Comparison of ENCODE assay signal across 24 cellular contexts in the genomic region with DNA sequence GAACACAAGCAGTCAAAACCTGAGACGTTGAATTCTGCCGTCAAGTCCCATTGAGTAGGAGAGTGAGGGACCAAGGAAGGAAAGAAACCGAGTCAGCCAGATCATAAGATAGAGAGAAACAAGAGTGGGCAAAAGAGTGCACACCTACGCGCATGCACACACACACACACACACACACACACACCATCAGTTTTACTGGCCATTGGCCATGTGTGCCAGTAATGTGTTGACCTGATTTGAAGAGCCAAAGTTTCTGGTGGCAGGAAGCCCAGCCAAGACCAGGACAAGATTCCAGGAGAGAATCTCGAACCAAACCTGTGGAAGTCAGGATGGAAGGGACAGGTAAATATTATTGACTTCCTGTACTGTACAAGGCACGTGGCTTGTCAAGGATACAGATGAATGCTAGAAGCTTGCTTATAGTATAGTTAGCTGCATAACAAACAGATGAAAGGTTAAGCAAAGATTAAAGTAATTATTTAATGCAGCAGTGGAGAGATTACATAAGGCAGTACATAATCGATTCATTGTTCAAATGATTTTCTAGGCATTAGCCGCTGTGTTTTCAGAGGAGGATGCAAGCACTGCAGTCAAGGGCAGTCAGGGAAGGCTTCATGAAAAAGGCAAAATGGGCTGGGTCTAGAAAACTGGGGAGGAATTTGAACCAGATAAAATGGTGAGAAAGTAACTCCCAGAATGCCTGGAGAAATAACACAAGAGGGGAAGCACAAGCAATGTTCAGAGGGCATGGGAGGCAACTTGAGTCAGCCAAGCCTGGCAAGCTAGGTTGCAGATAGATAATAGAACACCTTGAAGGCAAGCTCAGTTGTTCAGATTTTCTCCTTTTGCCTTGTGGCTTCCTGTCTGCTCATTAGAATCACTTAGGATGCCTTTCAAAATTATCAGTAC. TPM values are rescaled to one million over a fixed set of nuclear protein-coding genes. Genes with fewer than 3 reads are reported as not detected.
A peak's percentile ranks its signal among the peaks of the same experiment; 100 is the strongest.
DNase-seq lines count a peak whose midpoint lies in the region; ATAC-seq and TF ChIP-seq lines count a peak whose summit lies in the region.
"Had no signal": no experiment of that assay in that cellular context is flagged by ENCODE, and none has a peak within 500 bp of the region (broad histone marks: within the 10 kb centered on the region; RNA-seq: fewer than 3 reads in every experiment).

No MANE protein-coding gene starts in this region.

- H3K9me2 ChIP-seq in MM.1S (replicated peaks; ENCODE audit: insufficient read depth, low read length) = no peaks in the 10 kb centered on the region

- H4K20me1 ChIP-seq in MM.1S (ENCODE audit: insufficient read depth, low read length) = no peaks in the 10 kb centered on the region

- H3K79me2 ChIP-seq in MM.1S (ENCODE audit: low read length) = peaks cover 18% of the 10 kb centered on the region

- H3K4me2 ChIP-seq in MM.1S (ENCODE audit: low read depth, low read length) = peak overlapping the region; percentile 46; the same call in 1 of the 2 replicates
- H3K4me2 ChIP-seq: A549, hepatocyte had no signal

- H3K4me1 Mint-ChIP-seq in activated CD4-positive, alpha-beta memory T cell treated with anti-CD3 and anti-CD28 coated beads, Interleukin-2, amount 10 ng/mL, durations not matched to agents 7 days and 5 days = peaks cover 59% of the 10 kb centered on the region
- peaks cover 30% of the 10 kb centered on the region for H3K4me1 Mint-ChIP-seq in activated CD4-positive, alpha-beta memory T cell treated with anti-CD3 and anti-CD28 coated beads for 36 hours (ENCODE audit: low read depth)

- TF ChIP-seq CTCF in MM.1S (IDR thresholded peaks at IDR 0.05; ENCODE audit: low read length) (no peak), RWPE1 (conservative IDR thresholded peaks at IDR 0.05; ENCODE audit: low read depth) (no peak), mucosa of descending colon (IDR thresholded peaks at IDR 0.05) (no peak)

- no peak overlapping the region for H3K4me3 ChIP-seq in MM.1S (ENCODE audit: low read length)
- no peak overlapping the region for H3K4me3 ChIP-seq in mucosa of descending colon
- H3K4me3 ChIP-seq: A549, hepatocyte, psoas muscle, testis had no signal

- CTCF ChIA-PET in activated CD4-positive, alpha-beta memory T cell treated with anti-CD3 and anti-CD28 coated beads, Interleukin-2, amount 10 ng/mL, durations not matched to agents 7 days and 5 days (lab: Charles Lee) = interaction anchor here (2.0 kb wide), 1 partner anchor 39 kb away, joined by 6 read pairs; no protein-coding TSS in a partner anchor
- CTCF ChIA-PET in activated CD4-positive, alpha-beta memory T cell treated with anti-CD3 and anti-CD28 coated beads for 36 hours (lab: Charles Lee) = interaction anchor here (1.6 kb wide), 1 partner anchor 39 kb away, joined by 9 read pairs; no protein-coding TSS in a partner anchor
- CTCF ChIA-PET in RWPE1 (lab: Yijun Ruan, JAX) = interaction anchor here (0.6 kb wide), 1 partner anchor 56 kb away, joined by 3 read pairs; no protein-coding TSS in a partner anchor

- H3K27me3 Mint-ChIP-seq in activated CD4-positive, alpha-beta memory T cell treated with anti-CD3 and anti-CD28 coated beads, Interleukin-2, amount 10 ng/mL, durations not matched to agents 7 days and 5 days = no peaks in the 10 kb centered on the region
- H3K27me3 Mint-ChIP-seq in activated CD4-positive, alpha-beta memory T cell treated with anti-CD3 and anti-CD28 coated beads for 36 hours = no peaks in the 10 kb centered on the region

- H3K4me1 ChIP-seq in MM.1S (ENCODE audit: low read length) (peaks cover 23% of the 10 kb centered on the region), mucosa of descending colon (ENCODE audit: low read depth) (no peaks in the 10 kb centered on the region)

- peaks cover 13% of the 10 kb centered on the region for H3K9me3 Mint-ChIP-seq in activated CD4-positive, alpha-beta memory T cell treated with anti-CD3 and anti-CD28 coated beads, Interleukin-2, amount 10 ng/mL, durations not matched to agents 7 days and 5 days
- H3K9me3 Mint-ChIP-seq in activated CD4-positive, alpha-beta memory T cell treated with anti-CD3 and anti-CD28 coated beads for 36 hours = no peaks in the 10 kb centered on the region
- H3K9me3 Mint-ChIP-seq: nephron progenitor cell had no signal

- H3K9me3 ChIP-seq in MM.1S (replicated peaks; ENCODE audit: insufficient read depth, low read length) = no peaks in the 10 kb centered on the region
- H3K9me3 ChIP-seq in mucosa of descending colon = no peaks in the 10 kb centered on the region
- H3K9me3 ChIP-seq: A549, psoas muscle, testis had no signal

- H3K27me3 ChIP-seq in MM.1S (replicated peaks; ENCODE audit: insufficient read depth, low read length) = no peaks in the 10 kb centered on the region
- H3K27me3 ChIP-seq: hepatocyte, testis had no signal

- intact Hi-C loops in activated CD4-positive, alpha-beta memory T cell treated with anti-CD3 and anti-CD28 coated beads for 36 hours (cut with micrococcal nuclease) = loop anchor here (10.0 kb wide), 2 partner anchors 578 to 1072 kb away; partner anchors contain the start of genes CCDC126 and CDCA7L
- intact Hi-C loops in mucosa of descending colon (cut with DNase I, micrococcal nuclease) = no loop called here

- H3K36me3 Mint-ChIP-seq in activated CD4-positive, alpha-beta memory T cell treated with anti-CD3 and anti-CD28 coated beads, Interleukin-2, amount 10 ng/mL, durations not matched to agents 7 days and 5 days (ENCODE audit: low read depth) = peaks cover 35% of the 10 kb centered on the region
- H3K36me3 Mint-ChIP-seq in activated CD4-positive, alpha-beta memory T cell treated with anti-CD3 and anti-CD28 coated beads for 36 hours = peaks cover 3% of the 10 kb centered on the region

- no peak for ATAC-seq in mucosa of descending colon
- ATAC-seq: A549, psoas muscle had no signal

- H3K27ac ChIP-seq in MM.1S (ENCODE audit: low read length) = no peak overlapping the region
- H3K27ac ChIP-seq in cingulate gyrus (ENCODE audit: low read depth, low read length) = peak overlapping the region; percentile 12
- peak overlapping the region; percentile 49 for H3K27ac ChIP-seq in substantia nigra (ENCODE audit: low read depth, low read length, poor library complexity, severe bottlenecking)
- no peak overlapping the region for H3K27ac ChIP-seq in RWPE1
- H3K27ac ChIP-seq: A549, hepatocyte, psoas muscle had no signal

- no peak overlapping the region for H3K9ac ChIP-seq in MM.1S (ENCODE audit: low read length)

- H3K36me3 ChIP-seq in MM.1S (replicated peaks; ENCODE audit: insufficient read depth, low read length) (no peaks in the 10 kb centered on the region), mucosa of descending colon (ENCODE audit: low read depth) (no peaks in the 10 kb centered on the region)

- H3K27ac Mint-ChIP-seq in activated CD4-positive, alpha-beta memory T cell treated with anti-CD3 and anti-CD28 coated beads, Interleukin-2, amount 10 ng/mL, durations not matched to agents 7 days and 5 days = peak overlapping the region; percentile 84
- no peak overlapping the region for H3K27ac Mint-ChIP-seq in activated CD4-positive, alpha-beta memory T cell treated with anti-CD3 and anti-CD28 coated beads for 36 hours
- H3K27ac Mint-ChIP-seq: nephron progenitor cell had no signal

- H3F3A ChIP-seq in MM.1S (ENCODE audit: insufficient read depth, low read length) = 0 out of 2 replicates have a peak, but pooled peaks cover 2% of the 10 kb centered on the region

- peak overlapping the region; percentile 13; the same call in 1 of the 2 replicates for H2AFZ ChIP-seq in MM.1S (ENCODE audit: low read length)
- H2AFZ ChIP-seq: hepatocyte had no signal

- no peak overlapping the region for H3K4me3 Mint-ChIP-seq in activated CD4-positive, alpha-beta memory T cell treated with anti-CD3 and anti-CD28 coated beads, Interleukin-2, amount 10 ng/mL, durations not matched to agents 7 days and 5 days
- no peak overlapping the region for H3K4me3 Mint-ChIP-seq in activated CD4-positive, alpha-beta memory T cell treated with anti-CD3 and anti-CD28 coated beads for 36 hours
- H3K4me3 Mint-ChIP-seq: nephron progenitor cell had no signal

- POLR2A ChIA-PET in activated CD4-positive, alpha-beta memory T cell treated with anti-CD3 and anti-CD28 coated beads, Interleukin-2, amount 10 ng/mL, durations not matched to agents 7 days and 5 days (lab: Charles Lee) = interaction anchor here (0.7 to 2.3 kb wide), 2 partner anchors 22 to 161 kb away, joined by 3 to 13 read pairs; no protein-coding TSS in a partner anchor
- POLR2A ChIA-PET in activated CD4-positive, alpha-beta memory T cell treated with anti-CD3 and anti-CD28 coated beads for 36 hours (lab: Charles Lee) = no interaction called here
- POLR2A ChIA-PET in RWPE1 (lab: Yijun Ruan, JAX; ENCODE audit: low non-redundant PET) = no interaction called here

- DNase-seq in activated CD4-positive, alpha-beta memory T cell treated with anti-CD3 and anti-CD28 coated beads, Interleukin-2, amount 10 ng/mL, durations not matched to agents 7 days and 5 days = no peak
- no peak for DNase-seq in activated CD4-positive, alpha-beta memory T cell treated with anti-CD3 and anti-CD28 coated beads for 36 hours
- DNase-seq in MM.1S = no peak
- no peak for DNase-seq in substantia nigra (lab: John Stamatoyannopoulos, UW)
- DNase-seq in RWPE1 (ENCODE audit: low spot score) = no peak
- no peak for DNase-seq in mucosa of descending colon
- DNase-seq in NCI-H2171 (lab: John Stamatoyannopoulos, UW) = no peak
- DNase-seq: activated CD4-positive, CD25-positive, alpha-beta regulatory T cell treated with anti-CD3 and anti-CD28 coated beads, Interleukin-2, amount 50 U/mL, for 72 hours; activated naive CD4-positive, alpha-beta T cell; cerebellar nuclear complex; DMS53; GOT3; IMR-90; NCI-H1092 treated with DMSO at 0.1 percent for 48 hours; NCI-H2081 treated with DMSO at 0.1 percent for 48 hours; NCI-H524 treated with DMSO at 0.1 percent for 48 hours; nephron progenitor cell; psoas muscle; stimulated activated CD8-positive, alpha-beta memory T cell treated with anti-CD3 and anti-CD28 coated beads, Interleukin-4, amount 100 ng/mL, for 48 hours; T1000; testis had no signal

RNA-seq across cellular contexts. Expression of gene HYCC1, which starts 2.7 kb away (rescaled TPM):
- 100 to 1,000 TPM; 103 to 105 TPM for total RNA-seq in activated CD4-positive, alpha-beta memory T cell treated with anti-CD3 and anti-CD28 coated beads, Interleukin-2, amount 10 ng/mL, durations not matched to agents 7 days and 5 days
- total RNA-seq in activated CD4-positive, alpha-beta memory T cell treated with anti-CD3 and anti-CD28 coated beads for 36 hours = 10 to 100 TPM; 20.7 to 23.9 TPM
- 10 to 100 TPM in 1 of 3 donors, 1 to 10 TPM in 2; 5.1 to 28.5 (median 6.7) TPM for total RNA-seq in mucosa of descending colon

Comparison
In these comparisons a context has a peak if more than half of its experiments do, and no peak if none do; other contexts are left out.
1. H3K27ac ChIP-seq: peak in cingulate gyrus (single experiment) and substantia nigra (single experiment); none in MM.1S (single experiment) and RWPE1 (single experiment).